23 cellular contexts compared by ENCODE assay signal in genomic region chr7:77254429-77254828, GRCh38. TPM values are rescaled to one million over a fixed set of nuclear protein-coding genes. Genes with fewer than 3 reads are reported as not detected.
"Had no signal": no experiment of that assay in that cellular context is flagged by ENCODE, and none has a peak within 500 bp of the region (broad histone marks: within the 10 kb centered on the region; RNA-seq: fewer than 3 reads in every experiment).

No MANE protein-coding gene starts in this region.

- H3K27me3 ChIP-seq: colonic mucosa, esophagus muscularis mucosa, foreskin keratinocyte, gastroesophageal sphincter, heart left ventricle, hepatocyte, left lung had no signal

- ATAC-seq: foreskin keratinocyte; gastroesophageal sphincter; heart left ventricle; left cardiac atrium; left lung; left ventricle myocardium superior; lower lobe of right lung; mucosa of descending colon; naive thymus-derived CD8-positive, alpha-beta T cell had no signal

- H3K9me3 ChIP-seq: colonic mucosa, esophagus muscularis mucosa, gastroesophageal sphincter, heart left ventricle, left lung, lower lobe of right lung, mucosa of descending colon had no signal

- H3K36me3 ChIP-seq: colonic mucosa, left lung, lower lobe of right lung had no signal

- H3K4me1 ChIP-seq: colonic mucosa, foreskin keratinocyte, left lung, lower lobe of right lung had no signal

- H3K27ac ChIP-seq: colonic mucosa, esophagus muscularis mucosa, foreskin keratinocyte, gastroesophageal sphincter, heart left ventricle, hepatocyte, left lung, lower lobe of right lung had no signal

- H3K4me3 ChIP-seq: colonic mucosa, esophagus muscularis mucosa, gastroesophageal sphincter, heart left ventricle, hepatocyte, left lung, lower lobe of right lung, mucosa of descending colon had no signal

- DNase-seq: colonic mucosa; cortex of kidney; effector CD8-positive, alpha-beta T cell; foreskin keratinocyte; heart left ventricle; hypothalamus; immature natural killer cell; islet precursor cell; left cardiac atrium; left lung; left ventricle myocardium superior; lower lobe of right lung; mesenchymal stem cell; mucosa of descending colon; naive B cell; naive thymus-derived CD8-positive, alpha-beta T cell had no signal

RNA-seq across cellular contexts. Expression of gene FGL2, which starts 54.8 kb away (rescaled TPM):
- total RNA-seq: chondrocyte, endothelial cell of umbilical vein, epithelial cell of proximal tubule, foreskin keratinocyte, mesothelial cell of epicardium had no signal
- polyA plus RNA-seq: endothelial cell of umbilical vein, foreskin keratinocyte had no signal
